ENCODE assay signal across 9 cellular contexts in the genomic region with DNA sequence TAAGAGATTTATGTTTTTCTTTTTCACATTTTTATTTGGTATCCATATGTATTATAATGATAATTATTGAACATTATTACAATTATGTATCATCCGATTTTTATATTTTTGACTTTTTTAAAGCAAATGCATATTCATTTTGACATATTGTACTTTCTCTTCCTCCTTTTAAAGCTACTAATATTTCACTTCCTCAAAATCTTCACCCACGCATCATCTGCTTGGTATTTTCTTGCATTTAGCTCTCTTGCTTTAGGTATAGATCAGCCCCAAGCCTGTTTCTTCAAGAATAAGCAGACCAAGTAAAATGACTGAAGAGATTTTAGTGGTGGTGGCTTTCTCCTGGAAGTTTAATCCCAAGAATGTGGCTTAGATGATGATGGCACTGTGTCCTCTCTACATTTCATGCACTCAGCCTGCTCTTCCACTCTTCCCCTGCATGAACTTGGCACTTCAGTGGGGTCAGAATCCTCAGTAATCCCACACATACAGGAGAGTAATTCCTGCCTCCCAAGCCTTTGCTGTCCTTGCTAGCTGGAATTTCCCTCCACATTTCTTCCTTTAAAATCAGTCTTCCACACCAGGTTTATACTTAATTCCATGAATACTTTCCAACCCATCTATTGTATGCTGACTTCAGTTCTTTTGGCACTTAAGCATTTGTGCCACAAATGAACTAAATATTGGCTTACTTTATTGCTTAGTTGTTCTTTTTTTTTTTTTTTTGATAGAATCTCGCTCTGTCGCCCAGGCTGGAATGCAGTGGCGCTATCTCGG. TPM values are rescaled to one million over a fixed set of nuclear protein-coding genes. Genes with fewer than 3 reads are reported as not detected.
DNase-seq lines count a peak whose midpoint lies in the region; ATAC-seq and TF ChIP-seq lines count a peak whose summit lies in the region.
"Had no signal": no experiment of that assay in that cellular context is flagged by ENCODE, and none has a peak within 500 bp of the region (broad histone marks: within the 10 kb centered on the region; RNA-seq: fewer than 3 reads in every experiment).

No MANE protein-coding gene starts in this region.

- H3K4me3 ChIP-seq in upper lobe of right lung (no peak overlapping the region), MG63 (no peak overlapping the region)

- H3K27ac ChIP-seq in upper lobe of right lung = peak overlapping the region; percentile 40

- peaks cover 49% of the 10 kb centered on the region for H3K4me1 ChIP-seq in upper lobe of right lung

- H3K36me3 ChIP-seq in upper lobe of right lung (no peaks in the 10 kb centered on the region), MG63 (no peaks in the 10 kb centered on the region)

- intact Hi-C loops in upper lobe of right lung (cut with DNase I) = loop anchor here (10.0 kb wide), 1 partner anchor 156 kb away; the partner anchor contains the start of gene HINT3

- H3K9me3 ChIP-seq in upper lobe of right lung (no peaks in the 10 kb centered on the region), MG63 (no peaks in the 10 kb centered on the region)

- H3K36me3 Mint-ChIP-seq in activated naive CD8-positive, alpha-beta T cell = peaks cover 14% of the 10 kb centered on the region
- H3K36me3 Mint-ChIP-seq in activated naive CD8-positive, alpha-beta T cell treated with anti-CD3 and anti-CD28 coated beads for 36 hours = peaks cover 37% of the 10 kb centered on the region

- TF ChIP-seq CTCF in upper lobe of right lung (IDR thresholded peaks at IDR 0.05) = no peak

- no peak for DNase-seq in activated naive CD8-positive, alpha-beta T cell treated with anti-CD3 and anti-CD28 coated beads for 36 hours
- DNase-seq in SIG-M5 (lab: John Stamatoyannopoulos, UW) (peak; percentile 47), upper lobe of right lung (no peak), MG63 (no peak), GDM1 (lab: John Stamatoyannopoulos, UW) (no peak)
- no peak for DNase-seq in stimulated activated CD4-positive, alpha-beta T cell treated with anti-CD3 and anti-CD28 coated beads, Interleukin-12 subunit alpha, Interleukin-12 subunit beta, amount 100 ng/mL, for 4 hours

- no peaks in the 10 kb centered on the region for H3K27me3 Mint-ChIP-seq in activated naive CD8-positive, alpha-beta T cell
- no peaks in the 10 kb centered on the region for H3K27me3 Mint-ChIP-seq in activated naive CD8-positive, alpha-beta T cell treated with anti-CD3 and anti-CD28 coated beads for 36 hours

- H3K27me3 ChIP-seq in upper lobe of right lung = no peaks in the 10 kb centered on the region
- H3K27me3 ChIP-seq in MG63 = no peaks in the 10 kb centered on the region

- peak; percentile 77 for ATAC-seq in HG03045 (IDR thresholded peaks at IDR 0.05; ENCODE audit: unreplicated experiment)
- peak; percentile 58 for ATAC-seq in upper lobe of right lung

- no peaks in the 10 kb centered on the region for H3K9me3 Mint-ChIP-seq in activated naive CD8-positive, alpha-beta T cell (ENCODE audit: low read depth)
- no peaks in the 10 kb centered on the region for H3K9me3 Mint-ChIP-seq in activated naive CD8-positive, alpha-beta T cell treated with anti-CD3 and anti-CD28 coated beads for 36 hours

- H3K4me3 Mint-ChIP-seq in activated naive CD8-positive, alpha-beta T cell = no peak overlapping the region
- no peak overlapping the region for H3K4me3 Mint-ChIP-seq in activated naive CD8-positive, alpha-beta T cell treated with anti-CD3 and anti-CD28 coated beads for 36 hours

- peaks cover 46% of the 10 kb centered on the region for H3K4me1 Mint-ChIP-seq in activated naive CD8-positive, alpha-beta T cell (ENCODE audit: low read depth)
- peaks cover 42% of the 10 kb centered on the region for H3K4me1 Mint-ChIP-seq in activated naive CD8-positive, alpha-beta T cell treated with anti-CD3 and anti-CD28 coated beads for 36 hours

- H3K27ac Mint-ChIP-seq in activated naive CD8-positive, alpha-beta T cell = peak overlapping the region; percentile 41
- H3K27ac Mint-ChIP-seq in activated naive CD8-positive, alpha-beta T cell treated with anti-CD3 and anti-CD28 coated beads for 36 hours = no peak overlapping the region

RNA-seq across cellular contexts. Expression of gene NCOA7, which starts 8.2 kb away (rescaled TPM):
- total RNA-seq in activated naive CD8-positive, alpha-beta T cell treated with anti-CD3 and anti-CD28 coated beads for 36 hours = 10 to 100 TPM; 73.7 to 76.4 TPM
- total RNA-seq in upper lobe of right lung = 80.8 TPM
- total RNA-seq in MG63 (2014; rRNA removed; shearing (Covaris generic); ENCODE audit: low replicate concordance) = 6.7 and 10.6 TPM in 2 replicates

RNA-seq across cellular contexts. Expression of gene HEY2, which starts 49.5 kb away (rescaled TPM):
- total RNA-seq in activated naive CD8-positive, alpha-beta T cell treated with anti-CD3 and anti-CD28 coated beads for 36 hours = not detected
- 2.2 TPM for total RNA-seq in upper lobe of right lung
- not detected in 2 replicates for total RNA-seq in MG63 (2014; rRNA removed; shearing (Covaris generic); ENCODE audit: low replicate concordance)
- total RNA-seq: LHCN-M2 had no signal
